ENCODE assay signal across 23 cellular contexts in genomic region chr4:119044919-119045318, GRCh38.
DNase-seq lines count a peak whose midpoint lies in the region; ATAC-seq, FAIRE-seq and TF ChIP-seq lines count a peak whose summit lies in the region.
"Had no signal": no experiment of that assay in that cellular context is flagged by ENCODE, and none has a peak within 500 bp of the region (broad histone marks: within the 10 kb centered on the region; RNA-seq: fewer than 3 reads in every experiment).

No MANE protein-coding gene starts in this region.

- WGBS in SK-N-SH (ENCODE audit: low lambda C conversion rate): 82% methylated on average over 2 of the region's 2 CpGs
- WGBS in GM23248 (ENCODE audit: low coverage in 1 of 2, low lambda C conversion rate in 2 of 2, missing lambda C conversion rate in 2 of 2), 2 experiments: 69 to 85% methylated on average over 2 of the region's 2 CpGs
- WGBS in esophagus squamous epithelium, 2 donors: 82 to 88% methylated on average over 2 of the region's 2 CpGs

- no peak for TF ChIP-seq RAD21 in SK-N-SH (IDR thresholded peaks at IDR 0.05; ENCODE audit: low read length)

- H3K79me2 ChIP-seq in SK-N-SH (ENCODE audit: insufficient read depth): no peaks in the 10 kb centered on the region
- H3K79me2 ChIP-seq in GM23248 (ENCODE audit: insufficient read depth): no peaks in the 10 kb centered on the region
- no peaks in the 10 kb centered on the region for H3K79me2 ChIP-seq in osteoblast (ENCODE audit: insufficient read depth, low read length)

- TF ChIP-seq CTCF in SK-N-SH (IDR thresholded peaks at IDR 0.05) (no peak), osteoblast (IDR thresholded peaks at IDR 0.05; ENCODE audit: extremely low read depth, low read depth, low read length) (no peak), esophagus squamous epithelium (IDR thresholded peaks at IDR 0.05) (no peak)

- peak; percentile 39 for FAIRE-seq in endometrium (lab: Jason Lieb, UNC)

- no peak for TF ChIP-seq EP300 in SK-N-SH (IDR thresholded peaks at IDR 0.05; ENCODE audit: borderline replicate concordance in 1 of 2, low read depth in 1 of 2, low read length in 1 of 2)

- no peaks in the 10 kb centered on the region for H4K20me1 ChIP-seq in SK-N-SH (ENCODE audit: insufficient read depth)
- H4K20me1 ChIP-seq in GM23248 (ENCODE audit: insufficient read depth): no peaks in the 10 kb centered on the region
- H4K20me1 ChIP-seq in osteoblast (ENCODE audit: insufficient read depth, low read length): no peaks in the 10 kb centered on the region

- H3K27me3 ChIP-seq in SK-N-SH (ENCODE audit: insufficient read depth) (no peaks in the 10 kb centered on the region), GM23248 (replicated peaks; ENCODE audit: insufficient read depth) (no peaks in the 10 kb centered on the region), osteoblast (ENCODE audit: insufficient read depth, low read length) (no peaks in the 10 kb centered on the region), esophagus squamous epithelium (no peaks in the 10 kb centered on the region)
- H3K27me3 ChIP-seq: BE2C, Peyer's patch had no signal

- H3K4me3 ChIP-seq in SK-N-SH (ENCODE audit: low read depth in 2 of 2, low read length in 1 of 2): no peak overlapping the region
- no peak overlapping the region for H3K4me3 ChIP-seq in GM23248
- H3K4me3 ChIP-seq in osteoblast (ENCODE audit: insufficient read depth, low read length): no peak overlapping the region
- no peak overlapping the region for H3K4me3 ChIP-seq in esophagus squamous epithelium
- H3K4me3 ChIP-seq: Peyer's patch had no signal

- CTCF ChIA-PET in SK-N-SH (lab: Yijun Ruan, JAX): interaction anchor here (0.6 to 1.2 kb wide), 3 partner anchors 10 to 169 kb away, joined by 3 to 4 read pairs (median 3); no protein-coding TSS in a partner anchor

- POLR2A ChIA-PET in SK-N-SH (lab: Yijun Ruan, JAX): no interaction called here

- no peaks in the 10 kb centered on the region for H3K36me3 ChIP-seq in SK-N-SH (replicated peaks in 1 of 2; ENCODE audit: control insufficient read depth in 1 of 2, insufficient read depth in 2 of 2, low read length in 1 of 2)
- H3K36me3 ChIP-seq in GM23248 (ENCODE audit: low read depth): no peaks in the 10 kb centered on the region
- H3K36me3 ChIP-seq in osteoblast (ENCODE audit: insufficient read depth, low read length): no peaks in the 10 kb centered on the region
- no peaks in the 10 kb centered on the region for H3K36me3 ChIP-seq in esophagus squamous epithelium
- H3K36me3 ChIP-seq: Peyer's patch had no signal

- H3K27ac ChIP-seq in SK-N-SH (ENCODE audit: low read depth in 2 of 2, low read length in 1 of 2): no peak overlapping the region
- no peak overlapping the region for H3K27ac ChIP-seq in GM23248
- H3K27ac ChIP-seq in osteoblast (ENCODE audit: low read depth, low read length): no peak overlapping the region
- H3K27ac ChIP-seq in esophagus squamous epithelium: no peak overlapping the region
- H3K27ac ChIP-seq: 22Rv1, HL-60, Peyer's patch had no signal

- H3F3A ChIP-seq in SK-N-SH (replicated peaks; ENCODE audit: insufficient read depth): peaks cover 22% of the 10 kb centered on the region
- peaks cover 18% of the 10 kb centered on the region for H3F3A ChIP-seq in GM23248 (ENCODE audit: insufficient read depth)

- no peak for TF ChIP-seq POLR2A in esophagus squamous epithelium (IDR thresholded peaks at IDR 0.05)

- H3K4me1 ChIP-seq in SK-N-SH (ENCODE audit: control insufficient read depth in 1 of 2, insufficient read depth in 2 of 2, low read depth in 1 of 2, low read length in 1 of 2) (peaks cover 8 to 20% of the 10 kb centered on the region in 2 experiments), GM23248 (ENCODE audit: insufficient read depth) (peaks cover 35% of the 10 kb centered on the region), osteoblast (ENCODE audit: insufficient read depth, low read length) (peaks cover 24% of the 10 kb centered on the region), esophagus squamous epithelium (peaks cover 3 to 61% (median 4%) of the 10 kb centered on the region in 3 donors)

- DNase-seq in SK-N-SH: no peak
- DNase-seq in GM23248: no peak
- DNase-seq in osteoblast (ENCODE audit: insufficient read length, low spot score, missing footprints): no peak
- no peak for DNase-seq in esophagus squamous epithelium (lab: John Stamatoyannopoulos, UW)
- DNase-seq in NCI-H446 treated with DMSO at 0.1 percent for 48 hours (lab: John Stamatoyannopoulos, UW): no peak
- DNase-seq: BE2C; CD4-positive, CD25-positive, alpha-beta regulatory T cell; COR-L47; DMS 273 treated with DMSO at 0.1 percent for 48 hours; DND-41; GDM1; H7; NCI-H1048; NCI-H1436; NCI-H2029; NCI-H345; NCI-H526; Peyer's patch had no signal

- no peaks in the 10 kb centered on the region for H3K9me2 ChIP-seq in SK-N-SH
- no peaks in the 10 kb centered on the region for H3K9me2 ChIP-seq in GM23248 (ENCODE audit: insufficient read depth)

- H3K9me3 ChIP-seq in SK-N-SH (no peaks in the 10 kb centered on the region), GM23248 (ENCODE audit: low read depth) (no peaks in the 10 kb centered on the region), osteoblast (ENCODE audit: low read depth, low read length) (no peaks in the 10 kb centered on the region), esophagus squamous epithelium (no peaks in the 10 kb centered on the region)
- H3K9me3 ChIP-seq: BE2C, Peyer's patch had no signal

- H3K9ac ChIP-seq in SK-N-SH: no peak overlapping the region
- H3K9ac ChIP-seq in GM23248: no peak overlapping the region

- ATAC-seq in SK-N-SH treated with all-trans-retinoic acid at 6 μM for 48 hours (no peak), HG02571 (IDR thresholded peaks at IDR 0.05; ENCODE audit: unreplicated experiment) (no peak)

- H2AFZ ChIP-seq in SK-N-SH (ENCODE audit: low read depth) (no peak overlapping the region), GM23248 (peak overlapping the region; percentile 39), osteoblast (ENCODE audit: low read length) (peak overlapping the region; percentile 19)

- intact Hi-C loops in esophagus squamous epithelium (cut with DNase I): loop anchor here (5.0 to 10.0 kb wide), 2 partner anchors 170 to 237 kb away; partner anchors contain the start of gene USP53

- H3K4me2 ChIP-seq in SK-N-SH (no peak overlapping the region), GM23248 (ENCODE audit: unreplicated experiment) (no peak overlapping the region), osteoblast (ENCODE audit: insufficient read depth, low read length) (no peak overlapping the region)

- in situ Hi-C loops in GM23248 (cut with MboI): loop anchor here (25.0 kb wide), 1 partner anchor 108 kb away; no protein-coding TSS in a partner anchor

TF ChIP-seq in SK-N-SH treated with all-trans-retinoic acid at 6 μM for 48 hours, 23 proteins besides CTCF, POLR2A, EP300 and RAD21 (continues in another document):
- TF ChIP-seq TOX (CRISPR knock-in tag; IDR thresholded peaks at IDR 0.05; ENCODE audit: borderline replicate concordance) (no peak), TSHZ2 (CRISPR knock-in tag; IDR thresholded peaks at IDR 0.05) (no peak), BACH2 (CRISPR knock-in tag; IDR thresholded peaks at IDR 0.05; ENCODE audit: borderline replicate concordance) (no peak), RARB (CRISPR knock-in tag; IDR thresholded peaks at IDR 0.05) (no peak)

TF ChIP-seq in SK-N-SH, 30 proteins besides CTCF, POLR2A, EP300 and RAD21:
- TF ChIP-seq CHD2 (IDR thresholded peaks at IDR 0.05; ENCODE audit: low read length, partially characterized antibody) (no peak), ELF1 (IDR thresholded peaks at IDR 0.05) (no peak), NRF1 (IDR thresholded peaks at IDR 0.05; ENCODE audit: low read depth, low read length) (no peak), USF1 (IDR thresholded peaks at IDR 0.05; ENCODE audit: borderline replicate concordance, low read depth) (no peak), GABPA (IDR thresholded peaks at IDR 0.05; ENCODE audit: low read depth) (no peak), GATA2 (CRISPR knock-in tag; IDR thresholded peaks at IDR 0.05) (no peak)
- TF ChIP-seq, protein P1, sequence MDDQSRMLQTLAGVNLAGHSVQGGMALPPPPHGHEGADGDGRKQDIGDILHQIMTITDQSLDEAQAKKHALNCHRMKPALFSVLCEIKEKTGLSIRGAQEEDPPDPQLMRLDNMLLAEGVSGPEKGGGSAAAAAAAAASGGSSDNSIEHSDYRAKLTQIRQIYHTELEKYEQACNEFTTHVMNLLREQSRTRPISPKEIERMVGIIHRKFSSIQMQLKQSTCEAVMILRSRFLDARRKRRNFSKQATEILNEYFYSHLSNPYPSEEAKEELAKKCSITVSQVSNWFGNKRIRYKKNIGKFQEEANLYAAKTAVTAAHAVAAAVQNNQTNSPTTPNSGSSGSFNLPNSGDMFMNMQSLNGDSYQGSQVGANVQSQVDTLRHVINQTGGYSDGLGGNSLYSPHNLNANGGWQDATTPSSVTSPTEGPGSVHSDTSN (IDR thresholded peaks at IDR 0.05): no peak
